In genomic region chr1:116498789-116499628, GRCh38 we compare ENCODE assay signal across 8 cellular contexts.
DNase-seq lines count a peak whose midpoint lies in the region; ATAC-seq and TF ChIP-seq lines count a peak whose summit lies in the region.

No MANE protein-coding gene starts in this region.

- TF ChIP-seq CTCF in PC-3 (conservative IDR thresholded peaks at IDR 0.05; ENCODE audit: low read depth, low read length), result peak; percentile 92
- TF ChIP-seq CTCF in ovary (IDR thresholded peaks at IDR 0.05), result peak; percentile 32 to 58 (median 48)

- H3K79me2 ChIP-seq in PC-3 (ENCODE audit: low read length), result no peaks in the 10 kb centered on the region

- H2AFZ ChIP-seq in PC-3 (ENCODE audit: low read length), result peak overlapping the region; percentile 10

- H3K9ac ChIP-seq in PC-3 (ENCODE audit: low read length), result no peak overlapping the region

- H3K4me3 ChIP-seq in PC-3 (ENCODE audit: low read length) (no peak overlapping the region), ovary (no peak overlapping the region)
- H3K4me3 ChIP-seq in effector memory CD4-positive, alpha-beta T cell (ENCODE audit: insufficient read depth, low read depth, low read length, poor library complexity, severe bottlenecking), result no peak overlapping the region

- H3K9me2 ChIP-seq in PC-3 (replicated peaks; ENCODE audit: low read length), result no peaks in the 10 kb centered on the region

- no peak for TF ChIP-seq POLR2A in ovary (IDR thresholded peaks at IDR 0.05)

- no peaks in the 10 kb centered on the region for H4K20me1 ChIP-seq in PC-3 (ENCODE audit: low read length)

- ATAC-seq in GM21367 (IDR thresholded peaks at IDR 0.05; ENCODE audit: unreplicated experiment), result peak; percentile 55
- ATAC-seq in PC-3, result peak; percentile 94

- no peaks in the 10 kb centered on the region for H3F3A ChIP-seq in PC-3 (ENCODE audit: low read length, unreplicated experiment)

- H3K9me3 ChIP-seq in PC-3 (ENCODE audit: low read length), result no peaks in the 10 kb centered on the region
- H3K9me3 ChIP-seq in ovary, result no peaks in the 10 kb centered on the region
- H3K9me3 ChIP-seq in effector memory CD4-positive, alpha-beta T cell (ENCODE audit: control insufficient read depth, low read length), result no peaks in the 10 kb centered on the region

- peaks cover 18% of the 10 kb centered on the region for H3K4me1 ChIP-seq in PC-3 (ENCODE audit: insufficient read depth, low read length)
- H3K4me1 ChIP-seq in ovary (ENCODE audit: insufficient read depth), result no peaks in the 10 kb centered on the region
- H3K4me1 ChIP-seq in effector memory CD4-positive, alpha-beta T cell (ENCODE audit: control insufficient read depth, insufficient read depth, low read length, poor library complexity, severe bottlenecking), result peaks cover 11% of the 10 kb centered on the region

- peak; percentile 59 for DNase-seq in COLO668 (lab: John Stamatoyannopoulos, UW; ENCODE audit: unreplicated experiment)
- peak; percentile 72 to 87 for DNase-seq in Kasumi-1 (lab: John Stamatoyannopoulos, UW)
- DNase-seq in PC-3, result peak; percentile 78
- peak; percentile 37 for DNase-seq in activated naive CD4-positive, alpha-beta T cell treated with anti-CD3 and anti-CD28 coated beads, Interleukin-2, amount 50 U/mL, for 16 hours
- peak; percentile 71 for DNase-seq in glomerular visceral epithelial cell (ENCODE audit: extremely low spot score)
- DNase-seq in ovary, result peak in 4 of 5 donors; percentile 13 to 45 (median 30)
- DNase-seq in effector memory CD4-positive, alpha-beta T cell, result no peak

- H3K27ac ChIP-seq in PC-3 (ENCODE audit: low read length) (no peak overlapping the region), ovary (no peak overlapping the region)
- H3K27ac ChIP-seq in effector memory CD4-positive, alpha-beta T cell (ENCODE audit: insufficient read depth, low read length, poor library complexity, severe bottlenecking), result no peak overlapping the region

- H3K27me3 ChIP-seq in PC-3 (ENCODE audit: low read length), result no peaks in the 10 kb centered on the region
- H3K27me3 ChIP-seq in ovary, result no peaks in the 10 kb centered on the region
- no peaks in the 10 kb centered on the region for H3K27me3 ChIP-seq in effector memory CD4-positive, alpha-beta T cell (replicated peaks; ENCODE audit: control insufficient read depth, insufficient read depth, low read length, poor library complexity, severe bottlenecking)

- H3K36me3 ChIP-seq in PC-3 (ENCODE audit: low read depth, low read length) (no peaks in the 10 kb centered on the region), ovary (no peaks in the 10 kb centered on the region)
- H3K36me3 ChIP-seq in effector memory CD4-positive, alpha-beta T cell (ENCODE audit: control insufficient read depth, insufficient read depth, low read length), result no peaks in the 10 kb centered on the region

- POLR2A ChIA-PET in PC-3 (lab: Charles Lee; ENCODE audit: unreplicated experiment), result no interaction called here

- no peak overlapping the region for H3K4me2 ChIP-seq in PC-3 (ENCODE audit: low read length)

- 51 to 60% (median 57%) methylated on average over 13 of the region's 13 CpGs for WGBS in ovary, 3 donors

- intact Hi-C loops in PC-3 (cut with micrococcal nuclease) (loop anchor here (1.0 to 2.0 kb wide), 4 partner anchors 72 to 360 kb away; partner anchors contain the start of gene CD58), ovary (cut with DNase I) (loop anchor here in 2 of 4 donors (5.0 kb wide), 2 partner anchors 352 to 367 kb away; no protein-coding TSS in a partner anchor)

- no peak for TF ChIP-seq EP300 in ovary (IDR thresholded peaks at IDR 0.05)

- CTCF ChIA-PET in PC-3 (lab: Charles Lee), result interaction anchor here (0.6 to 1.6 kb wide), 12 partner anchors 13 to 383 kb away, joined by 3 to 46 read pairs (median 4); no protein-coding TSS in a partner anchor

- BruUV-seq in PC-3 (replicated peaks; lab: Mats Ljungman, UMichigan), result no TSS peak

Comparison
In these comparisons a context has a peak if more than half of its experiments do, and no peak if none do; other contexts are left out.
1. DNase-seq: peak in COLO668 (single experiment), Kasumi-1 (2 of 2), PC-3 (single experiment), activated naive CD4-positive, alpha-beta T cell treated with anti-CD3 and anti-CD28 coated beads, Interleukin-2, amount 50 U/mL, for 16 hours (single experiment), glomerular visceral epithelial cell (single experiment) and ovary (4 of 5); none in effector memory CD4-positive, alpha-beta T cell (0 of 3).